ENCODE assay signal across 17 cellular contexts in genomic region chr13:67469623-67470022, GRCh38.
"Had no signal": no experiment of that assay in that cellular context is flagged by ENCODE, and none has a peak within 500 bp of the region (broad histone marks: within the 10 kb centered on the region; RNA-seq: fewer than 3 reads in every experiment).

No MANE protein-coding gene starts in this region.

- H3K36me3 ChIP-seq: stomach, suprapubic skin, thoracic aorta, thyroid gland, tibial artery, tibial nerve, transverse colon, upper lobe of left lung, upper lobe of right lung, uterus, vagina had no signal

- ATAC-seq: stimulated activated effector memory CD8-positive, alpha-beta T cell treated with anti-CD3 and anti-CD28 coated beads, Interleukin-12 subunit alpha, Interleukin-12 subunit beta, amount 100 ng/mL, for 72 hours; stimulated activated memory B cell treated with anti-CD40 and anti-IgM and Interleukin-4, amounts not matched to agents 10 μg/mL and 1 μg/mL and 100 μg/mL, for 72 hours; stimulated activated naive B cell treated with anti-CD40 and anti-IgM and Interleukin-4, amounts not matched to agents 10 μg/mL and 1 μg/mL and 100 μg/mL, for 72 hours; stimulated activated naive CD8-positive, alpha-beta T cell treated with anti-CD3 and anti-CD28 coated beads, Interleukin-15, amount 100 ng/mL, for 72 hours; stimulated activated naive CD8-positive, alpha-beta T cell treated with anti-CD3 and anti-CD28 coated beads, Interleukin-15, Interleukin-2, amounts not matched to agents 100 U/mL and 50 U/mL, for 24 hours; upper lobe of right lung had no signal

- H3K27ac ChIP-seq: stomach, suprapubic skin, testis, thoracic aorta, thyroid gland, tibial artery, tibial nerve, transverse colon, upper lobe of left lung, upper lobe of right lung, uterus, vagina had no signal

- H3K9me3 ChIP-seq: testis, thoracic aorta, thyroid gland, transverse colon, upper lobe of right lung, uterus, vagina had no signal

- H3K4me3 ChIP-seq: stomach, suprapubic skin, testis, thoracic aorta, thyroid gland, tibial artery, tibial nerve, transverse colon, upper lobe of left lung, upper lobe of right lung, uterus, vagina had no signal

- H3K4me1 ChIP-seq: stomach, suprapubic skin, testis, thyroid gland, tibial artery, tibial nerve, transverse colon, upper lobe of left lung, upper lobe of right lung, uterus, vagina had no signal
